Comparison of ENCODE assay signal across 1 cellular context in the genomic region with DNA sequence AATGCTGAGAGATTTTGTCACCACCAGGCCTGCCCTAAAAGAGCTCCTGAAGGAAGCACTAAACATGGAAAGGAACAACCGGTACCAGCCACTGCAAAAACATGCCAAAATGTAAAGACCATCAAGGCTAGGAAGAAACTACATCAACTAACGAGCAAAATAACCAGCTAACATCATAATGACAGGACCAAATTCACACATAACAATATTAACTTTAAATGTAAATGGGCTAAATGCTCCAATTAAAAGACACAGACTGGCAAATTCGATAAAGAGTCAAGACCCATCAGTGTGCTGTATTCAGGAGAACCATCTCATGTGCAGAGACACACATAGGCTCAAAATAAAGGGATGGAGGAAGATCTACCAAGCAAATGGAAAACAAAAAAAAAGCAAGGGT.
A peak's percentile ranks its signal among the peaks of the same experiment; 100 is the strongest.
DNase-seq lines count a peak whose midpoint lies in the region; ATAC-seq, FAIRE-seq and TF ChIP-seq lines count a peak whose summit lies in the region.
"Not testable (repeated sequence)": the region's sequence is repeated elsewhere in the genome, so short reads cannot be mapped to it uniquely, and the experiment has no call there.

No MANE protein-coding gene starts in this region.

- H3K36me3 ChIP-seq in K562 (ENCODE audit: control insufficient read depth, insufficient read depth, low read length): not testable (repeated sequence)

- in situ Hi-C loops in K562 (cut with MboI): not testable (repeated sequence)

- not testable (repeated sequence) for H3K9ac ChIP-seq in K562 (ENCODE audit: insufficient read depth in 1 of 2, low read depth in 2 of 2, low read length in 2 of 2)

- not testable (repeated sequence) for ATAC-seq in K562

- not testable (repeated sequence) for FAIRE-seq in K562 (lab: Jason Lieb, UNC)

- WGBS in K562 (ENCODE audit: insufficient coverage, low coverage, missing lambda C conversion rate): 0% methylated on average over 2 of the region's 3 CpGs

- H2AFZ ChIP-seq in K562 (ENCODE audit: low read depth, low read length): not testable (repeated sequence)

- not testable (repeated sequence) for H3K4me1 ChIP-seq in K562 (replicated peaks in 1 of 2; ENCODE audit: control insufficient read depth in 2 of 2, insufficient read depth in 2 of 2, low read length in 2 of 2)

- not testable (repeated sequence) for H3K9me1 ChIP-seq in K562 (ENCODE audit: control insufficient read depth, insufficient read depth, low read length)

- not testable (repeated sequence) for H3K4me2 ChIP-seq in K562 (ENCODE audit: insufficient read depth, low read length)

- not testable (repeated sequence) for H4K20me1 ChIP-seq in K562 (replicated peaks; ENCODE audit: control insufficient read depth, insufficient read depth, low read length)

- not testable (repeated sequence) for TF ChIP-seq CTCF in K562 (IDR thresholded peaks at IDR 0.05 in 2 of 3, conservative IDR thresholded peaks at IDR 0.05 in 1 of 3; ENCODE audit: insufficient read depth in 2 of 3, low read depth in 1 of 3, low read length in 3 of 3)

- H3K79me2 ChIP-seq in K562 (ENCODE audit: control insufficient read depth, insufficient read depth, low read length): not testable (repeated sequence)

- H3K4me3 ChIP-seq in K562: not testable (repeated sequence)

- H3K27ac ChIP-seq in K562 (ENCODE audit: extremely low read depth, low read depth, low read length): not testable (repeated sequence)

- not testable (repeated sequence) for TF ChIP-seq RAD21 in K562 (CRISPR knock-in tag; conservative IDR thresholded peaks at IDR 0.05 in 1 of 2, IDR thresholded peaks at IDR 0.05 in 1 of 2)

- not testable (repeated sequence) for H3K9me3 ChIP-seq in K562 (replicated peaks; ENCODE audit: control insufficient read depth, insufficient read depth, low read depth, low read length)

- TF ChIP-seq EP300 in K562 (IDR thresholded peaks at IDR 0.05; ENCODE audit: low read length): not testable (repeated sequence)

- BruUV-seq in K562 (replicated peaks; lab: Mats Ljungman, UMichigan): not testable (repeated sequence)

- not testable (repeated sequence) for TF ChIP-seq POLR2A in K562 (conservative IDR thresholded peaks at IDR 0.05)

- POLR2A ChIA-PET in K562 (lab: Yijun Ruan, JAX): not testable (repeated sequence)

- not testable (repeated sequence) for H3K27me3 ChIP-seq in K562 (ENCODE audit: control insufficient read depth in 2 of 2, insufficient read depth in 2 of 2, low read length in 2 of 2)

- DNase-seq in K562 (ENCODE audit: extremely low read depth in 1 of 4, low spot score in 3 of 4): not testable (repeated sequence)

- intact Hi-C loops in K562 (cut with micrococcal nuclease): not testable (repeated sequence)

- CTCF ChIA-PET in K562 (lab: Yijun Ruan, JAX; ENCODE audit: low intra/inter-chr PET ratio): not testable (repeated sequence)

TF ChIP-seq in K562, 482 proteins besides CTCF, POLR2A, EP300 and RAD21:
- TF ChIP-seq ZNF507 (tag; conservative IDR thresholded peaks at IDR 0.05): peak; percentile 95
